ENCODE assay signal across 33 cellular contexts in the genomic region with DNA sequence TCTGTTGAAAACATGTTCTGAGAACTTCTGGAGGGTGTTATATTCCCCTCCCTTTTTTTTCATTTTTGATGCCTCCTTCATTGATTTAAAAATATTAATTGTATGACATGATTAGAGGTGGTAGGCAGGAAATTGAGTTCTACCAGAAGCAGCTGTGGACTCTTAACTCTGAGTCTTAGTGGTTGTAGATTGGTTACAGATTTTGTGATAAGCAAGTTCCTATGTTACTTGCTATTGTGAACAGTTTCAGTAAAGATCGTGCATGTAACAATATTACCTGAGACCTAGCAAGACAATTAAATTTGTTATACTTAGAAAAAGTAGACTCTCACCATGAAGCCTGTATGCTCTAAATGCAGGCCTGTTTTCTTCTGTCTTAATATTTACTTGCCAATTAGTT.
"Had no signal": no experiment of that assay in that cellular context is flagged by ENCODE, and none has a peak within 500 bp of the region (broad histone marks: within the 10 kb centered on the region; RNA-seq: fewer than 3 reads in every experiment).

No MANE protein-coding gene starts in this region.

- H3K4me3 ChIP-seq: adrenal gland, body of pancreas, esophagus muscularis mucosa, gastrocnemius medialis had no signal

- ATAC-seq: activated CD4-positive, CD25-positive, alpha-beta regulatory T cell treated with anti-CD3 and anti-CD28 coated beads, Interleukin-2, amount 50 U/mL, for 24 hours; activated CD8-positive, alpha-beta T cell treated with anti-CD3 and anti-CD28 coated beads for 36 hours; activated naive CD4-positive, alpha-beta T cell treated with anti-CD3 and anti-CD28 coated beads, Interleukin-2, amount 50 U/mL, for 72 hours; activated T-cell treated with anti-CD3 and anti-CD28 coated beads, Interleukin-2, amount 50 U/mL, for 72 hours; body of pancreas; effector memory CD8-positive, alpha-beta T cell; foreskin keratinocyte; gastrocnemius medialis had no signal

- H3K9me3 ChIP-seq: adrenal gland, body of pancreas, esophagus muscularis mucosa, gastrocnemius medialis had no signal

- H3K36me3 Mint-ChIP-seq: activated naive CD4-positive, alpha-beta T cell treated with anti-CD3 and anti-CD28 coated beads, Interleukin-2, amount 10 ng/mL, durations not matched to agents 7 days and 5 days; activated naive CD4-positive, alpha-beta T cell treated with anti-CD3 and anti-CD28 coated beads, Interleukin-2, amount 50 U/mL, for 72 hours; T-cell had no signal

- DNase-seq: activated B cell treated with CpG ODN at 0.5 μM for 24 hours; activated CD4-positive, alpha-beta T cell treated with anti-CD3 and anti-CD28 coated beads for 48 hours; activated CD4-positive, alpha-beta T cell treated with anti-CD3 and anti-CD28 coated beads, Interleukin-2, amount 50 U/mL, for 1 hour; activated CD4-positive, alpha-beta T cell treated with anti-CD3 and anti-CD28 coated beads, Interleukin-2, amount 50 U/mL, for 48 hours; activated CD8-positive, alpha-beta memory T cell treated with anti-CD3 and anti-CD28 coated beads, Interleukin-2, amount 50 U/mL, for 48 hours; activated CD8-positive, alpha-beta T cell treated with anti-CD3 and anti-CD28 coated beads for 36 hours; activated gamma-delta T cell; activated naive CD4-positive, alpha-beta T cell; activated naive CD4-positive, alpha-beta T cell treated with anti-CD3 and anti-CD28 coated beads, Interleukin-2, amount 10 ng/mL, durations not matched to agents 7 days and 5 days; activated T-cell treated with anti-CD3 and anti-CD28 coated beads for 4 hours; activated T-cell treated with anti-CD3 and anti-CD28 coated beads, Interleukin-2, amount 50 U/mL, for 24 hours; activated T-cell treated with anti-CD3 and anti-CD28 coated beads, Interleukin-2, amount 50 U/mL, for 72 hours; adrenal gland; amygdala; aorta; body of pancreas; caudate nucleus; cortex of kidney; dermis blood vessel endothelial cell; effector CD4-positive, alpha-beta T cell; effector memory CD8-positive, alpha-beta T cell; erythroblast; foreskin keratinocyte; gastrocnemius medialis; glutamatergic neuron; SW 1271; T-cell; T1000; WERI-Rb-1 had no signal

- H3K9me3 Mint-ChIP-seq: activated B cell treated with CpG ODN at 0.5 μM for 24 hours; activated CD8-positive, alpha-beta T cell treated with anti-CD3 and anti-CD28 coated beads for 36 hours; activated naive CD4-positive, alpha-beta T cell treated with anti-CD3 and anti-CD28 coated beads, Interleukin-2, amount 10 ng/mL, durations not matched to agents 7 days and 5 days; activated naive CD4-positive, alpha-beta T cell treated with anti-CD3 and anti-CD28 coated beads, Interleukin-2, amount 50 U/mL, for 72 hours; activated T-cell treated with anti-CD3 and anti-CD28 coated beads, Interleukin-2, amount 50 U/mL, for 24 hours; activated T-cell treated with anti-CD3 and anti-CD28 coated beads, Interleukin-2, amount 50 U/mL, for 72 hours; effector memory CD8-positive, alpha-beta T cell; T-cell; T-helper 1 cell treated with Interleukin-12 subunit alpha and Interleukin-12 subunit beta and Interleukin-4 antibody, amounts not matched to agents 30 μg/mL and 1 μg/mL, for 36 hours had no signal

- H3K27me3 Mint-ChIP-seq: activated B cell treated with CpG ODN at 0.5 μM for 24 hours had no signal

- H3K4me1 Mint-ChIP-seq: activated B cell treated with CpG ODN at 0.5 μM for 24 hours had no signal

- H3K4me1 ChIP-seq: body of pancreas, foreskin keratinocyte had no signal

- H3K27ac ChIP-seq: adrenal gland, body of pancreas, esophagus muscularis mucosa, foreskin keratinocyte, gastrocnemius medialis, WERI-Rb-1 had no signal

- H3K27me3 ChIP-seq: adrenal gland, body of pancreas, esophagus muscularis mucosa, foreskin keratinocyte, gastrocnemius medialis had no signal

- H3K27ac Mint-ChIP-seq: activated B cell treated with CpG ODN at 0.5 μM for 24 hours; activated CD8-positive, alpha-beta T cell treated with anti-CD3 and anti-CD28 coated beads for 36 hours; activated naive CD4-positive, alpha-beta T cell treated with anti-CD3 and anti-CD28 coated beads, Interleukin-2, amount 10 ng/mL, durations not matched to agents 7 days and 5 days; activated naive CD4-positive, alpha-beta T cell treated with anti-CD3 and anti-CD28 coated beads, Interleukin-2, amount 50 U/mL, for 72 hours; activated T-cell treated with anti-CD3 and anti-CD28 coated beads, Interleukin-2, amount 50 U/mL, for 24 hours; activated T-cell treated with anti-CD3 and anti-CD28 coated beads, Interleukin-2, amount 50 U/mL, for 72 hours; effector memory CD8-positive, alpha-beta T cell; T-cell; T-helper 1 cell treated with Interleukin-12 subunit alpha and Interleukin-12 subunit beta and Interleukin-4 antibody, amounts not matched to agents 30 μg/mL and 1 μg/mL, for 36 hours had no signal

- H3K4me3 Mint-ChIP-seq: activated B cell treated with CpG ODN at 0.5 μM for 24 hours; activated CD8-positive, alpha-beta T cell treated with anti-CD3 and anti-CD28 coated beads for 36 hours; activated naive CD4-positive, alpha-beta T cell treated with anti-CD3 and anti-CD28 coated beads, Interleukin-2, amount 10 ng/mL, durations not matched to agents 7 days and 5 days; activated T-cell treated with anti-CD3 and anti-CD28 coated beads, Interleukin-2, amount 50 U/mL, for 24 hours; activated T-cell treated with anti-CD3 and anti-CD28 coated beads, Interleukin-2, amount 50 U/mL, for 72 hours; effector memory CD8-positive, alpha-beta T cell; T-cell; T-helper 1 cell treated with Interleukin-12 subunit alpha and Interleukin-12 subunit beta and Interleukin-4 antibody, amounts not matched to agents 30 μg/mL and 1 μg/mL, for 36 hours had no signal
